In the genomic region with DNA sequence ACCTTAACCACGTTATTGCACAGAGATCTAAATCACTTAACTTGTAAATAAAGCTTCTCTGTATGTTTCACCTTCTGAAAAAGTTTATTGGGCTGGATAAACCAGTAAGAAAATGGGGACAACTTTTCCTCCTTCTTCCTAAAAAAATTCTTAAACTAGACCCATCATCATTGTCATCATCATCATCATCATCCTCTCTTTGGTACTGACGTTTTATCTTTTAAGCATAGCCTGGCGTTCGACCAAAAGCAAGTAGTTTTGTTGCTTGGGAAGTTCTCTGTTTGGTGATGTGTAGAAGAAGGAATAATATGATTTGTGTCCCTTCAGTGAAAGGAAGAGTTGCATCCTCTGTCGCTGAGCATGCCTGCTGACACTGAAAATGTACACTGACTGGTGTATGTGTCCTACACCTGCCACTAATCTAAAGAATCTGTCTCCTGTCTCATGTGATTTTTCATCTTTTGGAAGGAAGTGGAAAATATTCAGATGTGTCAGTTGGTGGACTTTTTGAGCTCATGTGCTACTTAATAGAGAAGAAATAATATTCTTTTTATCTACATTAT, we compare ENCODE assay signal across 23 cellular contexts. TPM values are rescaled to one million over a fixed set of nuclear protein-coding genes. Genes with fewer than 3 reads are reported as not detected.
"Had no signal": no experiment of that assay in that cellular context is flagged by ENCODE, and none has a peak within 500 bp of the region (broad histone marks: within the 10 kb centered on the region; RNA-seq: fewer than 3 reads in every experiment).

No MANE protein-coding gene starts in this region.

- H3K9me3 ChIP-seq: lower lobe of right lung, mucosa of descending colon, upper lobe of left lung had no signal

- H3K4me3 Mint-ChIP-seq: activated CD4-positive, alpha-beta memory T cell treated with anti-CD3 and anti-CD28 coated beads for 36 hours; activated naive CD4-positive, alpha-beta T cell treated with anti-CD3 and anti-CD28 coated beads, Interleukin-2, amount 10 ng/mL, durations not matched to agents 7 days and 5 days; activated T-cell treated with anti-CD3 and anti-CD28 coated beads, Interleukin-2, amount 50 U/mL, for 72 hours had no signal

- ATAC-seq: activated T-cell treated with anti-CD3 and anti-CD28 coated beads, Interleukin-2, amount 50 U/mL, for 72 hours; foreskin keratinocyte; left lobe of liver; lower lobe of right lung; mucosa of descending colon; stimulated activated naive CD8-positive, alpha-beta T cell treated with anti-CD3 and anti-CD28 coated beads, Interleukin-15, Interleukin-2, amounts not matched to agents 100 U/mL and 50 U/mL, for 24 hours had no signal

- H3K27ac Mint-ChIP-seq: activated CD4-positive, alpha-beta memory T cell treated with anti-CD3 and anti-CD28 coated beads for 36 hours; activated naive CD4-positive, alpha-beta T cell treated with anti-CD3 and anti-CD28 coated beads, Interleukin-2, amount 10 ng/mL, durations not matched to agents 7 days and 5 days; activated T-cell treated with anti-CD3 and anti-CD28 coated beads, Interleukin-2, amount 50 U/mL, for 72 hours; neural progenitor cell had no signal

- H3K36me3 Mint-ChIP-seq: neural progenitor cell had no signal

- H3K36me3 ChIP-seq: cardiac muscle cell, lower lobe of right lung, neural progenitor cell, upper lobe of left lung had no signal

- H3K27ac ChIP-seq: cardiac muscle cell, foreskin keratinocyte, lower lobe of right lung, neural progenitor cell, upper lobe of left lung had no signal

- H3K4me3 ChIP-seq: cardiac muscle cell, lower lobe of right lung, mucosa of descending colon, neural progenitor cell, upper lobe of left lung had no signal

- DNase-seq: activated CD4-positive, alpha-beta memory T cell treated with anti-CD3 and anti-CD28 coated beads for 36 hours; activated CD4-positive, alpha-beta T cell treated with anti-CD3 and anti-CD28 coated beads for 48 hours; activated effector memory CD4-positive, alpha-beta T cell treated with Interleukin-2 at 50 U/mL for 16 hours; activated naive CD4-positive, alpha-beta T cell treated with anti-CD3 and anti-CD28 coated beads, Interleukin-2, amount 10 ng/mL, durations not matched to agents 7 days and 5 days; activated T-cell treated with anti-CD3 and anti-CD28 coated beads, Interleukin-2, amount 50 U/mL, for 72 hours; effector CD4-positive, alpha-beta T cell; foreskin keratinocyte; lower lobe of right lung; mesendoderm; mucosa of descending colon; stimulated activated CD4-positive, alpha-beta T cell treated with anti-CD3 and anti-CD28 coated beads, Interleukin-4, amount 100 ng/mL, for 24 hours; stimulated activated naive CD8-positive, alpha-beta T cell treated with anti-CD3 and anti-CD28 coated beads, Interleukin-15, Interleukin-2, amounts not matched to agents 100 U/mL and 50 U/mL, for 24 hours; upper lobe of left lung had no signal

- H3K9me3 Mint-ChIP-seq: activated CD4-positive, alpha-beta memory T cell treated with anti-CD3 and anti-CD28 coated beads for 36 hours; activated naive CD4-positive, alpha-beta T cell treated with anti-CD3 and anti-CD28 coated beads, Interleukin-2, amount 10 ng/mL, durations not matched to agents 7 days and 5 days; neural progenitor cell had no signal

- H3K4me1 ChIP-seq: foreskin keratinocyte had no signal

- H3K9ac ChIP-seq: neural progenitor cell had no signal

RNA-seq across cellular contexts. Expression of a gene that starts 2.4 kb away (rescaled TPM):
- total RNA-seq: activated CD4-positive, alpha-beta memory T cell treated with anti-CD3 and anti-CD28 coated beads for 36 hours; activated T-cell treated with anti-CD3 and anti-CD28 coated beads, Interleukin-2, amount 50 U/mL, for 72 hours; chondrocyte; foreskin keratinocyte; left lobe of liver; omental fat pad; posterior vena cava; renal cortical epithelial cell; subcutaneous adipose tissue; T-helper 2 cell treated with Interferon-gamma antibody and Interleukin-4, amounts not matched to agents 100 ng/mL and 5 ng/mL, for 36 hours had no signal
- polyA plus RNA-seq: cardiac muscle cell, esophagus, foreskin keratinocyte had no signal
